In the genomic region with DNA sequence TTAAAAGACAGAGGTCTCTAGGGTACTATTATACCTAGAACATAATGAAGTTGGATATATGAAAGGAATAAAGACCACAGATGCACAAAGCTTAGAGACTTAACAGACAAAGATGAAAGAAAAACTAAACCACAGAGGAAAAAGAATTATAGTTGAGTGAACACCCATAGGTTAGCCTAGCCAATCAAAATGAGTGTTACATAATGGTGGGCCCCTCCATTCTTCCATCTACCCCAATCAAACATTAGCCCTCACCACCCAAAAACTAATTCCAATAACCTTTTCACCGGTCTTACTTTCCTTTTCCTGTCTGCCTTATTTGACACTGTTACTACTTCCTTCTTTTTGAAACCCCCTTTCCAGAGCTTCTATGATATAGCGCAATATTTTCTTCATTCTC, we compare ENCODE assay signal across 19 cellular contexts.
DNase-seq lines count a peak whose midpoint lies in the region; FAIRE-seq and TF ChIP-seq lines count a peak whose summit lies in the region.
"Had no signal": no experiment of that assay in that cellular context is flagged by ENCODE, and none has a peak within 500 bp of the region (broad histone marks: within the 10 kb centered on the region; RNA-seq: fewer than 3 reads in every experiment).

No MANE protein-coding gene starts in this region.

- TF ChIP-seq CTCF in GM13977 (IDR thresholded peaks at IDR 0.05; ENCODE audit: extremely low read depth, insufficient read depth, missing control alignments) = no peak
- TF ChIP-seq CTCF in OCI-LY7 (conservative IDR thresholded peaks at IDR 0.05; ENCODE audit: low read length) = no peak
- no peak for TF ChIP-seq CTCF in dorsolateral prefrontal cortex (IDR thresholded peaks at IDR 0.05 in 54 of 56, conservative IDR thresholded peaks at IDR 0.05 in 2 of 56; ENCODE audit: low read depth in 1 of 56, partially characterized antibody in 56 of 56)

- POLR2A ChIA-PET in OCI-LY7 (lab: Charles Lee) = interaction anchor here (0.6 to 0.7 kb wide), 3 partner anchors 9 to 399 kb away, joined by 3 to 5 read pairs (median 3); no protein-coding TSS in a partner anchor

- no peak overlapping the region for H2AFZ ChIP-seq in OCI-LY7 (ENCODE audit: low read length)

- H3K4me1 ChIP-seq in BLaER1 treated with 17β-estradiol and CSF1 and Interleukin-3, amounts not matched to agents 10 nM and 100 nM = peaks cover 16 to 51% (median 36%) of the 10 kb centered on the region in 10 experiments
- peaks cover 45% of the 10 kb centered on the region for H3K4me1 ChIP-seq in OCI-LY7 (ENCODE audit: insufficient read depth, low read length, poor library complexity, severe bottlenecking)

- CTCF ChIA-PET in OCI-LY7 (lab: Charles Lee; ENCODE audit: unreplicated experiment) = no interaction called here

- H3K27ac ChIP-seq in BLaER1 treated with 17β-estradiol and CSF1 and Interleukin-3, amounts not matched to agents 10 nM and 100 nM = no peak overlapping the region
- H3K27ac ChIP-seq in OCI-LY7 (ENCODE audit: low read depth, low read length, poor library complexity, severe bottlenecking) (no peak overlapping the region), dorsolateral prefrontal cortex (peak overlapping the region in 46 of 59 donors; percentile 12 to 95 (median 74))
- H3K27ac ChIP-seq: C4-2B, vagina had no signal

- peaks cover 69% of the 10 kb centered on the region for H3K79me2 ChIP-seq in OCI-LY7 (ENCODE audit: insufficient read depth, low read depth, low read length)

- H4K20me1 ChIP-seq in BLaER1 treated with 17β-estradiol and CSF1 and Interleukin-3, amounts not matched to agents 10 nM and 100 nM = peaks cover 0 to 63% (median 0%) of the 10 kb centered on the region in 11 experiments; a peak in 7 of 22 replicates
- 0 out of 2 replicates have a peak, but pooled peaks cover 17% of the 10 kb centered on the region for H4K20me1 ChIP-seq in OCI-LY7 (ENCODE audit: insufficient read depth, low read length)

- in situ Hi-C loops in GM13977 (cut with MboI; ENCODE audit: low pct_unique_long_range_greater_than_20kb, low sequenced_read_pairs, unreplicated experiment) = no loop called here

- H3K9me2 ChIP-seq in OCI-LY7 (ENCODE audit: insufficient read depth, low read length) = no peaks in the 10 kb centered on the region

- H3K4me3 ChIP-seq in BLaER1 treated with 17β-estradiol and CSF1 and Interleukin-3, amounts not matched to agents 10 nM and 100 nM = no peak overlapping the region
- H3K4me3 ChIP-seq in OCI-LY7 (ENCODE audit: low read depth, low read length, poor library complexity, severe bottlenecking) = no peak overlapping the region
- no peak overlapping the region for H3K4me3 ChIP-seq in dorsolateral prefrontal cortex
- H3K4me3 ChIP-seq: vagina had no signal

- no peak for FAIRE-seq in urothelium cell line (lab: Jason Lieb, UNC)

- no peaks in the 10 kb centered on the region for H3K27me3 ChIP-seq in BLaER1 treated with 17β-estradiol and CSF1 and Interleukin-3, amounts not matched to agents 10 nM and 100 nM
- no peaks in the 10 kb centered on the region for H3K27me3 ChIP-seq in dorsolateral prefrontal cortex
- H3K27me3 ChIP-seq: vagina had no signal

- peaks cover 0 to 21% (median 3%) of the 10 kb centered on the region in 11 experiments; a peak in 9 of 22 replicates for H3K9me3 ChIP-seq in BLaER1 treated with 17β-estradiol and CSF1 and Interleukin-3, amounts not matched to agents 10 nM and 100 nM (replicated peaks in 1 of 11)
- H3K9me3 ChIP-seq in OCI-LY7 (ENCODE audit: low read length) = peaks cover 4% of the 10 kb centered on the region; the same call in 1 of the 2 replicates
- H3K9me3 ChIP-seq: vagina had no signal

- no TSS peak for BruUV-seq in OCI-LY7 (replicated peaks; lab: Mats Ljungman, UMichigan)

- peak; percentile 45 for DNase-seq in GM13977 (ENCODE audit: low spot score)
- no peak for DNase-seq in OCI-LY7 (ENCODE audit: low spot score)
- DNase-seq in dorsolateral prefrontal cortex = no peak
- no peak for DNase-seq in NCI-H146 treated with DMSO at 0.1 percent for 48 hours (lab: John Stamatoyannopoulos, UW; ENCODE audit: unreplicated experiment)
- no peak for DNase-seq in urothelium cell line (ENCODE audit: low spot score)
- no peak for DNase-seq in activated CD4-positive, CD25-positive, alpha-beta regulatory T cell treated with anti-CD3 and anti-CD28 coated beads, Interleukin-2, amount 50 U/mL, for 72 hours
- no peak for DNase-seq in NCI-H2029 (lab: John Stamatoyannopoulos, UW)
- DNase-seq: activated CD4-positive, alpha-beta T cell treated with anti-CD3 and anti-CD28 coated beads, Interleukin-2, amount 50 U/mL, for 1 hour; activated naive CD4-positive, alpha-beta T cell treated with anti-CD3 and anti-CD28 coated beads for 36 hours; DMS153; head of caudate nucleus; immature natural killer cell; NCI-H1436; NCI-H748 treated with DMSO at 0.1 percent for 48 hours; retina; stimulated activated CD8-positive, alpha-beta memory T cell treated with anti-CD3 and anti-CD28 coated beads, Interleukin-4, amount 100 ng/mL, for 48 hours had no signal

- H3K9ac ChIP-seq in BLaER1 treated with 17β-estradiol and CSF1 and Interleukin-3, amounts not matched to agents 10 nM and 100 nM = no peak overlapping the region

- H3K4me2 ChIP-seq in BLaER1 treated with 17β-estradiol and CSF1 and Interleukin-3, amounts not matched to agents 10 nM and 100 nM = peak overlapping the region in 10 of 11 experiments; percentile 9 to 56 (median 29); a peak in 19 of 22 replicates
- H3K4me2 ChIP-seq in OCI-LY7 (ENCODE audit: low read length) = peak overlapping the region; percentile 14

- intact Hi-C loops in OCI-LY7 (cut with micrococcal nuclease; ENCODE audit: unreplicated experiment) = no loop called here
- intact Hi-C loops in dorsolateral prefrontal cortex (cut with DNase I) = no loop called here

- H3K36me3 ChIP-seq in BLaER1 treated with 17β-estradiol and CSF1 and Interleukin-3, amounts not matched to agents 10 nM and 100 nM = peaks cover 7 to 57% (median 38%) of the 10 kb centered on the region in 11 experiments; a peak in 21 of 22 replicates
- H3K36me3 ChIP-seq in OCI-LY7 (ENCODE audit: insufficient read depth, low read length) = peaks cover 79% of the 10 kb centered on the region
- H3K36me3 ChIP-seq: vagina had no signal

Comparison
In these comparisons a context has a peak if more than half of its experiments do, and no peak if none do; other contexts are left out.
1. H3K27ac ChIP-seq: peak in dorsolateral prefrontal cortex (46 of 59); none in BLaER1 treated with 17β-estradiol and CSF1 and Interleukin-3, amounts not matched to agents 10 nM and 100 nM (0 of 11) and OCI-LY7 (single experiment).